In the genomic region with DNA sequence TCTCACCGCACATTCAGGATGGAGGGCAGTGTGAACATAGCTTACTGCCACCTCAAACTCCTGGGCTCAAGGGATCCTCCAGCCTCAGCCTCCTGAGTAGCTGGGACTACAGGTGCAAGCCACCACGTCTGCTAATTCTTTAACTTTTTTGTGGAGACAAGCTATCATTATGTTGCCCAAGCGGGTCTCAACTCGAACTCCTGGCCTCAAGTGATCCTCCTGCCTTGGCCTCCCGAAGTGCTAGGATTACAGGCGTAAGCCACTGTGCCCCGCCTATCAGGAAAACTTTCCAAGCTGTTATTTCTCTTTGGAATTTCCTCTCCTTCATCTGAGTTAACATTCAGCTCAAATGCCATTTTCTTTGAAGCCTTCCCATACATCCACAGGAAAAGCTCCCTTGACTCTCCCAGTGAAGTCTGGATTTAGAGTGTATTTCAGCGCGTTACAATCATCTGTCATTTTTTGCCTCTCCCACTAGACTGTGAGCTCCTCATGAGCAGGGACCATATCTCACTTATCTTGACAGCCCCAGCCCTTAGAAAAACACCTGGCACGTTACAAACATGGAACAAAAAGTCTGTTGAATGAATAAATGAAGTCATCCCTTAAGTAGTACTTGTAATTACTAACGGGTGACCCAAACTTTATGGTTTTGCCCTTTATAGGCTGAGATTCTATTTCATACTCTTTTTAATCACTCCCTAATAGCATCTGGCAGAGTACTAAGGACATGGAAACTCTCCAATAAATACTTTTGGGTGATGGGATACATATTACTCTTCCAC, we compare ENCODE assay signal across 1 cellular context.
TF ChIP-seq lines count a peak whose summit lies in the region.

No MANE protein-coding gene starts in this region.

TF ChIP-seq in HCT116, 20 proteins besides CTCF, POLR2A, EP300 and RAD21:
- TF ChIP-seq ZFX (IDR thresholded peaks at IDR 0.05) (no peak), EZH2 (IDR thresholded peaks at IDR 0.05) (no peak), FOSL1 (IDR thresholded peaks at IDR 0.05; ENCODE audit: low read depth) (no peak), EGR1 (IDR thresholded peaks at IDR 0.05; ENCODE audit: low read depth) (no peak), EZH2phosphoT487 (IDR thresholded peaks at IDR 0.05; ENCODE audit: borderline replicate concordance) (no peak), ZNF274 (IDR thresholded peaks at IDR 0.05; ENCODE audit: low read depth, low read length) (no peak), SIN3A (IDR thresholded peaks at IDR 0.05; ENCODE audit: low read depth) (no peak), YY1 (IDR thresholded peaks at IDR 0.05; ENCODE audit: extremely low read depth, insufficient replicate concordance, low read depth, low read length) (no peak), TCF7L2 (IDR thresholded peaks at IDR 0.05; ENCODE audit: borderline replicate concordance, extremely low read depth, insufficient read depth, insufficient read length) (no peak), SP1 (IDR thresholded peaks at IDR 0.05; ENCODE audit: low read depth) (no peak)
- TF ChIP-seq, protein P1, sequence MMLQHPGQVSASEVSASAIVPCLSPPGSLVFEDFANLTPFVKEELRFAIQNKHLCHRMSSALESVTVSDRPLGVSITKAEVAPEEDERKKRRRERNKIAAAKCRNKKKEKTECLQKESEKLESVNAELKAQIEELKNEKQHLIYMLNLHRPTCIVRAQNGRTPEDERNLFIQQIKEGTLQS (IDR thresholded peaks at IDR 0.05), result no peak
- TF ChIP-seq, protein P2, sequence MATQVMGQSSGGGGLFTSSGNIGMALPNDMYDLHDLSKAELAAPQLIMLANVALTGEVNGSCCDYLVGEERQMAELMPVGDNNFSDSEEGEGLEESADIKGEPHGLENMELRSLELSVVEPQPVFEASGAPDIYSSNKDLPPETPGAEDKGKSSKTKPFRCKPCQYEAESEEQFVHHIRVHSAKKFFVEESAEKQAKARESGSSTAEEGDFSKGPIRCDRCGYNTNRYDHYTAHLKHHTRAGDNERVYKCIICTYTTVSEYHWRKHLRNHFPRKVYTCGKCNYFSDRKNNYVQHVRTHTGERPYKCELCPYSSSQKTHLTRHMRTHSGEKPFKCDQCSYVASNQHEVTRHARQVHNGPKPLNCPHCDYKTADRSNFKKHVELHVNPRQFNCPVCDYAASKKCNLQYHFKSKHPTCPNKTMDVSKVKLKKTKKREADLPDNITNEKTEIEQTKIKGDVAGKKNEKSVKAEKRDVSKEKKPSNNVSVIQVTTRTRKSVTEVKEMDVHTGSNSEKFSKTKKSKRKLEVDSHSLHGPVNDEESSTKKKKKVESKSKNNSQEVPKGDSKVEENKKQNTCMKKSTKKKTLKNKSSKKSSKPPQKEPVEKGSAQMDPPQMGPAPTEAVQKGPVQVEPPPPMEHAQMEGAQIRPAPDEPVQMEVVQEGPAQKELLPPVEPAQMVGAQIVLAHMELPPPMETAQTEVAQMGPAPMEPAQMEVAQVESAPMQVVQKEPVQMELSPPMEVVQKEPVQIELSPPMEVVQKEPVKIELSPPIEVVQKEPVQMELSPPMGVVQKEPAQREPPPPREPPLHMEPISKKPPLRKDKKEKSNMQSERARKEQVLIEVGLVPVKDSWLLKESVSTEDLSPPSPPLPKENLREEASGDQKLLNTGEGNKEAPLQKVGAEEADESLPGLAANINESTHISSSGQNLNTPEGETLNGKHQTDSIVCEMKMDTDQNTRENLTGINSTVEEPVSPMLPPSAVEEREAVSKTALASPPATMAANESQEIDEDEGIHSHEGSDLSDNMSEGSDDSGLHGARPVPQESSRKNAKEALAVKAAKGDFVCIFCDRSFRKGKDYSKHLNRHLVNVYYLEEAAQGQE (IDR thresholded peaks at IDR 0.05; ENCODE audit: low read depth), result no peak
- TF ChIP-seq, protein P3, sequence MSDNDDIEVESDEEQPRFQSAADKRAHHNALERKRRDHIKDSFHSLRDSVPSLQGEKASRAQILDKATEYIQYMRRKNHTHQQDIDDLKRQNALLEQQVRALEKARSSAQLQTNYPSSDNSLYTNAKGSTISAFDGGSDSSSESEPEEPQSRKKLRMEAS (IDR thresholded peaks at IDR 0.05), result no peak
